Comparison of ENCODE assay signal across 8 cellular contexts in the genomic region with DNA sequence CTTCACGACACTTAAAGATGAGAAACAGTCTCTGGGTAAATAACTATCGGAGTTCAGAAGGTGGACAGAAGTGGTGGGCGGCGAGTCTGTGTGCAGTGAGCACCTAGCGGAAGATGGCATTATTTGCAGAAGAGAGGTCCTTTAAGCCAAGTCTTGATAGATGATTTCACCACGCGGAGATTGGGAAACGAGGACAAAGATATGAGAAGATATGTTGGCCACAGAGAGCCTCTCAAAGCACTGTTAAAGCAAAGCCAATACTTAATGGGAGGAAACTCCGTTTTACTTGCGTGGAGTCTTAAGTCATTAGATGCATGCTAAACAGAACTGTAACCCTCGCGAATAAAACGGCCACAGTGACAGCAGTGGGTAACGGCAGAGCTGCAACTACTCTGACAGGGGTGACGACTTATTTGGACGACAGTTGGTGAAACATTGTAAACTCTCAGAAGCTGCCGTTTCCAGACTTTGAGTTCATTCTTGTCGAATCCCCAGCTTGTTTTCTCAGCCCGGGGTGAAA. TPM values are rescaled to one million over a fixed set of nuclear protein-coding genes. Genes with fewer than 3 reads are reported as not detected.
A peak's percentile ranks its signal among the peaks of the same experiment; 100 is the strongest.
DNase-seq lines count a peak whose midpoint lies in the region; ATAC-seq and TF ChIP-seq lines count a peak whose summit lies in the region.

No MANE protein-coding gene starts in this region.

- peaks cover 6% of the 10 kb centered on the region for H3K79me2 ChIP-seq in parathyroid adenoma

- no peaks in the 10 kb centered on the region for H3K27me3 ChIP-seq in parathyroid adenoma (ENCODE audit: control insufficient read depth, insufficient read depth, low read length)

- H3K4me1 Mint-ChIP-seq in activated T-cell treated with anti-CD3 and anti-CD28 coated beads, Interleukin-2, amount 50 U/mL, for 4 hours (ENCODE audit: low read depth) = peaks cover 53% of the 10 kb centered on the region

- TF ChIP-seq CTCF in fibroblast of villous mesenchyme (IDR thresholded peaks at IDR 0.05; ENCODE audit: insufficient read depth, low read depth, low read length) (no peak), parathyroid adenoma (IDR thresholded peaks at IDR 0.05) (no peak)

- H3K4me3 ChIP-seq in fibroblast of villous mesenchyme (ENCODE audit: low read depth, low read length) (peak overlapping the region; percentile 86), parathyroid adenoma (ENCODE audit: low read depth, low read length) (peak overlapping the region; percentile 98)

- H3K36me3 Mint-ChIP-seq in activated T-cell treated with anti-CD3 and anti-CD28 coated beads, Interleukin-2, amount 50 U/mL, for 4 hours (ENCODE audit: insufficient read depth) = no peaks in the 10 kb centered on the region

- H3K4me1 ChIP-seq in parathyroid adenoma = peaks cover 6% of the 10 kb centered on the region

- DNase-seq in NOMO-1 (lab: John Stamatoyannopoulos, UW; ENCODE audit: unreplicated experiment in 2 of 2) (peak; percentile 67 to 85), fibroblast of villous mesenchyme (ENCODE audit: low read depth) (peak; percentile 80), midbrain (lab: John Stamatoyannopoulos, UW) (no peak)
- DNase-seq in activated T-cell treated with anti-CD3 and anti-CD28 coated beads, Interleukin-2, amount 50 U/mL, for 4 hours = peak; percentile 16

- peak overlapping the region; percentile 88 for H3K4me3 Mint-ChIP-seq in activated T-cell treated with anti-CD3 and anti-CD28 coated beads, Interleukin-2, amount 50 U/mL, for 4 hours

- peak overlapping the region; percentile 19 for H3K9ac ChIP-seq in parathyroid adenoma

- H3K36me3 ChIP-seq in parathyroid adenoma (ENCODE audit: control insufficient read depth, insufficient read depth, low read length) = no peaks in the 10 kb centered on the region

- no peaks in the 10 kb centered on the region for H3K9me3 ChIP-seq in parathyroid adenoma (ENCODE audit: control insufficient read depth, low read length)

- peak overlapping the region; percentile 81 for H3K4me2 ChIP-seq in parathyroid adenoma (ENCODE audit: low read length)

- H3K27ac ChIP-seq in parathyroid adenoma = peak overlapping the region; percentile 90

- H3K27me3 Mint-ChIP-seq in activated T-cell treated with anti-CD3 and anti-CD28 coated beads, Interleukin-2, amount 50 U/mL, for 4 hours (ENCODE audit: low read depth) = no peaks in the 10 kb centered on the region

- no peaks in the 10 kb centered on the region for H3K9me3 Mint-ChIP-seq in activated T-cell treated with anti-CD3 and anti-CD28 coated beads, Interleukin-2, amount 50 U/mL, for 4 hours

- H2AFZ ChIP-seq in parathyroid adenoma = peak overlapping the region; percentile 96

- ATAC-seq in GM18867 (IDR thresholded peaks at IDR 0.05; ENCODE audit: unreplicated experiment) (peak; percentile 28), HG03139 (IDR thresholded peaks at IDR 0.05; ENCODE audit: unreplicated experiment) (peak; percentile 17), HG03108 (IDR thresholded peaks at IDR 0.05; ENCODE audit: unreplicated experiment) (no peak)
- ATAC-seq in activated T-cell treated with anti-CD3 and anti-CD28 coated beads, Interleukin-2, amount 50 U/mL, for 4 hours = peak; percentile 14 to 22

RNA-seq across cellular contexts. Expression of gene CEP350, which starts 0.6 kb away (rescaled TPM):
- total RNA-seq in activated T-cell treated with anti-CD3 and anti-CD28 coated beads, Interleukin-2, amount 50 U/mL, for 4 hours = 10 to 100 TPM; 25.2 to 28.3 (median 28.1) TPM
- total RNA-seq in fibroblast of villous mesenchyme = 58.9 and 72.1 TPM in 2 replicates
